In genomic region chr2:39851691-39852110, GRCh38 we compare ENCODE assay signal across 10 cellular contexts.
DNase-seq lines count a peak whose midpoint lies in the region; ATAC-seq and TF ChIP-seq lines count a peak whose summit lies in the region.
"Had no signal": no experiment of that assay in that cellular context is flagged by ENCODE, and none has a peak within 500 bp of the region (broad histone marks: within the 10 kb centered on the region; RNA-seq: fewer than 3 reads in every experiment).

No MANE protein-coding gene starts in this region.

- H3K9ac ChIP-seq in endodermal cell (ENCODE audit: extremely low read depth, low read length, poor library complexity, severe bottlenecking): no peak overlapping the region
- no peak overlapping the region for H3K9ac ChIP-seq in Karpas-422 (ENCODE audit: low read length)

- H3K27ac Mint-ChIP-seq in endodermal cell: no peak overlapping the region

- H3K27me3 ChIP-seq in endodermal cell (ENCODE audit: control insufficient read depth, insufficient read depth, low read length, poor library complexity, severe bottlenecking) (no peaks in the 10 kb centered on the region), Karpas-422 (ENCODE audit: low read length) (no peaks in the 10 kb centered on the region)

- H3K9me3 Mint-ChIP-seq in endodermal cell: no peaks in the 10 kb centered on the region
- H3K9me3 Mint-ChIP-seq: central memory CD8-positive, alpha-beta T cell had no signal

- no peaks in the 10 kb centered on the region for H3K9me2 ChIP-seq in Karpas-422 (replicated peaks; ENCODE audit: insufficient read depth, low read length)

- 37% methylated on average over 2 of the region's 2 CpGs; no CpG with 5 or more reads in 1 of the 2 experiments for WGBS in endodermal cell (ENCODE audit: insufficient coverage in 1 of 2, insufficient read length in 1 of 2), 2 experiments

- no peaks in the 10 kb centered on the region for H4K20me1 ChIP-seq in Karpas-422 (ENCODE audit: insufficient read depth, low read depth, low read length)

- H3K4me3 Mint-ChIP-seq in endodermal cell: no peak overlapping the region
- H3K4me3 Mint-ChIP-seq: central memory CD8-positive, alpha-beta T cell had no signal

- H3K79me2 ChIP-seq in Karpas-422 (ENCODE audit: low read length): no peaks in the 10 kb centered on the region

- H3K9me3 ChIP-seq in endodermal cell (ENCODE audit: control insufficient read depth, low read length) (no peaks in the 10 kb centered on the region), Karpas-422 (ENCODE audit: low read length) (no peaks in the 10 kb centered on the region)

- H3K27ac ChIP-seq in endodermal cell (ENCODE audit: low read depth, low read length): no peak overlapping the region
- H3K27ac ChIP-seq in Karpas-422 (ENCODE audit: low read length): no peak overlapping the region
- H3K27ac ChIP-seq: HL-60 had no signal

- H3K4me1 ChIP-seq in endodermal cell (ENCODE audit: control insufficient read depth, insufficient read depth, low read length) (no peaks in the 10 kb centered on the region), Karpas-422 (ENCODE audit: low read length) (no peaks in the 10 kb centered on the region)

- H3K36me3 ChIP-seq in endodermal cell (ENCODE audit: control insufficient read depth, insufficient read depth, low read length): no peaks in the 10 kb centered on the region
- no peaks in the 10 kb centered on the region for H3K36me3 ChIP-seq in Karpas-422 (ENCODE audit: insufficient read depth, low read length)

- H3K4me1 Mint-ChIP-seq in endodermal cell: peaks cover 17% of the 10 kb centered on the region
- H3K4me1 Mint-ChIP-seq: central memory CD8-positive, alpha-beta T cell had no signal

- no peak overlapping the region for H3K4me3 ChIP-seq in endodermal cell (ENCODE audit: low read length)
- no peak overlapping the region for H3K4me3 ChIP-seq in Karpas-422 (ENCODE audit: low read length)

- no peaks in the 10 kb centered on the region for H3K27me3 Mint-ChIP-seq in endodermal cell (ENCODE audit: insufficient read depth)

- ATAC-seq in GM19467 (IDR thresholded peaks at IDR 0.05; ENCODE audit: unreplicated experiment) (peak; percentile 76), HG03520 (IDR thresholded peaks at IDR 0.05; ENCODE audit: unreplicated experiment) (peak; percentile 93)

- H2AFZ ChIP-seq in Karpas-422 (ENCODE audit: low read length): no peak overlapping the region

- no peaks in the 10 kb centered on the region for H3K36me3 Mint-ChIP-seq in endodermal cell (ENCODE audit: low read depth)

- DNase-seq in DMS 273 treated with DMSO at 0.1 percent for 48 hours (lab: John Stamatoyannopoulos, UW) (peak; percentile 69), endodermal cell (peak; percentile 68), GM19238 (ENCODE audit: insufficient read length, low spot score) (no peak), Karpas-422 (no peak), NCI-H1105 treated with DMSO at 0.1 percent for 48 hours (lab: John Stamatoyannopoulos, UW) (no peak), D341Med (ENCODE audit: low spot score) (no peak)

- H3K4me2 ChIP-seq in Karpas-422 (ENCODE audit: low read depth, low read length, poor library complexity, severe bottlenecking): no peak overlapping the region

- no peak for TF ChIP-seq CTCF in endodermal cell (conservative IDR thresholded peaks at IDR 0.05)

Comparison
In these comparisons a context has a peak if more than half of its experiments do, and no peak if none do; other contexts are left out.
1. DNase-seq: peak in DMS 273 treated with DMSO at 0.1 percent for 48 hours (single experiment) and endodermal cell (single experiment); none in GM19238 (single experiment), Karpas-422 (single experiment), NCI-H1105 treated with DMSO at 0.1 percent for 48 hours (single experiment) and D341Med (single experiment).